In the genomic region with DNA sequence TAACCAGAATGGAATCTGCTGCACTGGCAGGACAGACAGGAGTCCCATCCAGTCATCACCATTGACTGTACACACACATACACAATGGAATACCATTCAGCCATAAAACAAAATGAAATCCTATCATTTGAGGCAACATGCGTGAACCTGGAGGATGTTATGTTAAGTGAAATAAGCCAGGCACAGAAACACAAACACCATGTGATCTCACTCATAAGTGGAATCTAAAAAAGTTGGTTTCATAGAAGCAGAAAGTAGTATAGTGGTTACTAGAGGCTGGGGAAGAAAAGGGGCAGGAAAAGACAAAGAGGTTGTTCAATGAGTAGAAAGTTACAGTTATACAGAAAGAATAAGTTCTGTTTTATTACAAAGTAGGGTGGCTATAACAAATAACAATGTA, we compare ENCODE assay signal across 19 cellular contexts.
"Had no signal": no experiment of that assay in that cellular context is flagged by ENCODE, and none has a peak within 500 bp of the region (broad histone marks: within the 10 kb centered on the region; RNA-seq: fewer than 3 reads in every experiment).

No MANE protein-coding gene starts in this region.

- H3K4me3 ChIP-seq: lung, smooth muscle cell, testis had no signal

- H3K79me2 ChIP-seq: parathyroid adenoma had no signal

- FAIRE-seq: islet of Langerhans had no signal

- ATAC-seq: activated CD4-positive, alpha-beta T cell treated with anti-CD3 and anti-CD28 coated beads for 36 hours; left cardiac atrium; natural killer cell treated with Interleukin-12 subunit alpha and Interleukin-12 subunit beta and Interleukin-15 and Interleukin-18, amount 100 ng/mL, for 72 hours; sciatic nerve; WTC11 had no signal

- H3K9me3 ChIP-seq: neutrophil, testis had no signal

- H3K4me2 ChIP-seq: smooth muscle cell had no signal

- H2AFZ ChIP-seq: parathyroid adenoma had no signal

- H3K27ac ChIP-seq: neutrophil, parathyroid adenoma, testis had no signal

- H3K9ac ChIP-seq: parathyroid adenoma had no signal

- H3K27me3 ChIP-seq: neutrophil, testis had no signal

- H3K4me1 ChIP-seq: parathyroid adenoma, testis had no signal

- H3K36me3 ChIP-seq: neutrophil had no signal

- DNase-seq: activated CD4-positive, alpha-beta T cell treated with anti-CD3 and anti-CD28 coated beads for 36 hours; activated CD4-positive, alpha-beta T cell treated with anti-CD3 and anti-CD28 coated beads, Interleukin-2, amount 50 U/mL, for 48 hours; activated naive CD4-positive, alpha-beta T cell; activated naive CD8-positive, alpha-beta T cell treated with anti-CD3 and anti-CD28 coated beads for 36 hours; amniotic stem cell; dermis blood vessel endothelial cell; effector memory CD4-positive, alpha-beta T cell; hippocampal formation; left cardiac atrium; stimulated activated CD4-positive, alpha-beta T cell treated with anti-CD3 and anti-CD28 coated beads, Interleukin-4, amount 100 ng/mL, for 24 hours; testis had no signal
